8 cellular contexts compared by ENCODE assay signal in genomic region chr15:92881570-92881837, GRCh38. TPM values are rescaled to one million over a fixed set of nuclear protein-coding genes. Genes with fewer than 3 reads are reported as not detected.
DNase-seq lines count a peak whose midpoint lies in the region; ATAC-seq, FAIRE-seq and TF ChIP-seq lines count a peak whose summit lies in the region.

No MANE protein-coding gene starts in this region.

- DNase-seq in activated B cell treated with CpG ODN at 0.5 μM for 24 hours = no peak
- no peak for DNase-seq in glutamatergic neuron
- no peak for DNase-seq in small intestine
- DNase-seq in HTR-8/SVneo (ENCODE audit: insufficient read length, low spot score) = no peak
- DNase-seq in omental fat pad (ENCODE audit: low spot score) = no peak

- H3K36me3 Mint-ChIP-seq in activated B cell treated with CpG ODN at 0.5 μM for 24 hours (ENCODE audit: low read depth) (peaks cover 33% of the 10 kb centered on the region), glutamatergic neuron (ENCODE audit: unreplicated experiment) (peaks cover 9% of the 10 kb centered on the region)

- TF ChIP-seq CTCF in HEK293 (tag by site-specific recombination; IDR thresholded peaks at IDR 0.05) = no peak
- no peak for TF ChIP-seq CTCF in activated B cell treated with CpG ODN at 0.5 μM for 24 hours (IDR thresholded peaks at IDR 0.05)
- no peak for TF ChIP-seq CTCF in glutamatergic neuron (IDR thresholded peaks at IDR 0.05; ENCODE audit: partially characterized antibody, unreplicated experiment)
- no peak for TF ChIP-seq CTCF in omental fat pad (IDR thresholded peaks at IDR 0.05)

- peak overlapping the region; percentile 88 for H3K4me3 Mint-ChIP-seq in activated B cell treated with CpG ODN at 0.5 μM for 24 hours
- H3K4me3 Mint-ChIP-seq in glutamatergic neuron (ENCODE audit: unreplicated experiment) = peak overlapping the region; percentile 91

- peak overlapping the region; percentile 70 for H3K27ac ChIP-seq in HEK293 (ENCODE audit: extremely low read depth, low read depth, low read length)
- H3K27ac ChIP-seq in small intestine (ENCODE audit: low read depth in 1 of 2, low read length in 1 of 2) = peak overlapping the region; percentile 71 to 85

- H3K4me1 ChIP-seq in HEK293 (ENCODE audit: control insufficient read depth, insufficient read depth, low read length) (peaks cover 17% of the 10 kb centered on the region), small intestine (ENCODE audit: control insufficient read depth in 2 of 2, insufficient read depth in 1 of 2, low read depth in 1 of 2, low read length in 1 of 2) (peaks cover 3 to 6% of the 10 kb centered on the region in 2 donors)

- FAIRE-seq in small intestine (lab: Jason Lieb, UNC) = no peak
- no peak for FAIRE-seq in HTR-8/SVneo (lab: Jason Lieb, UNC)

- H3K27ac Mint-ChIP-seq in activated B cell treated with CpG ODN at 0.5 μM for 24 hours (peak overlapping the region; percentile 99), glutamatergic neuron (ENCODE audit: unreplicated experiment) (peak overlapping the region; percentile 96)

- H3K9me3 Mint-ChIP-seq in activated B cell treated with CpG ODN at 0.5 μM for 24 hours (no peaks in the 10 kb centered on the region), glutamatergic neuron (ENCODE audit: unreplicated experiment) (peaks cover 27% of the 10 kb centered on the region)

- ATAC-seq in activated B cell treated with CpG ODN at 0.5 μM for 24 hours (ENCODE audit: low read depth) (no peak), HG03442 (IDR thresholded peaks at IDR 0.05; ENCODE audit: unreplicated experiment) (no peak), omental fat pad (ENCODE audit: low FRiP score) (no peak), HG03439 (IDR thresholded peaks at IDR 0.05; ENCODE audit: unreplicated experiment) (no peak)

- 8 to 19% (median 12%) methylated on average over 5 of the region's 5 CpGs for WGBS in small intestine, 3 donors

- H3K9me3 ChIP-seq in HEK293 (ENCODE audit: control insufficient read depth, insufficient read depth, low read depth, low read length) (no peaks in the 10 kb centered on the region), small intestine (ENCODE audit: control insufficient read depth, low read depth) (no peaks in the 10 kb centered on the region)

- H3K36me3 ChIP-seq in HEK293 (ENCODE audit: control insufficient read depth in 2 of 2, insufficient read depth in 1 of 2, low read length in 2 of 2) (peaks cover 6 to 11% of the 10 kb centered on the region in 2 experiments), small intestine (ENCODE audit: control insufficient read depth in 2 of 2, insufficient read depth in 2 of 2, low read length in 2 of 2) (no peaks in the 10 kb centered on the region)

- H3K4me3 ChIP-seq in HEK293 (ENCODE audit: low read depth, low read length) = no peak overlapping the region
- H3K4me3 ChIP-seq in small intestine (ENCODE audit: low read depth in 1 of 2, low read length in 2 of 2) = peak overlapping the region in 1 of 2 donors; percentile 57

- peaks cover 41% of the 10 kb centered on the region for H3K4me1 Mint-ChIP-seq in activated B cell treated with CpG ODN at 0.5 μM for 24 hours
- H3K4me1 Mint-ChIP-seq in glutamatergic neuron (ENCODE audit: low read depth, unreplicated experiment) = peaks cover 33% of the 10 kb centered on the region

- no peaks in the 10 kb centered on the region for H3K27me3 ChIP-seq in small intestine (ENCODE audit: control insufficient read depth in 2 of 2, insufficient read depth in 2 of 2, low read length in 2 of 2)

- POLR2A ChIA-PET in HEK293 (lab: Yijun Ruan, JAX) (interaction anchor here (1.2 to 9.3 kb wide), 15 partner anchors 11 to 137 kb away, joined by 3 to 280 read pairs (median 31); partner anchors contain the start of gene CHD2), activated B cell treated with CpG ODN at 0.5 μM for 24 hours (lab: Charles Lee) (interaction anchor here (0.9 to 11.3 kb wide), 15 partner anchors 14 to 84 kb away, joined by 3 to 599 read pairs (median 51); partner anchors contain the start of gene CHD2)

- H3K27me3 Mint-ChIP-seq in activated B cell treated with CpG ODN at 0.5 μM for 24 hours (no peaks in the 10 kb centered on the region), glutamatergic neuron (ENCODE audit: unreplicated experiment) (peaks cover 26% of the 10 kb centered on the region)

- CTCF ChIA-PET in HEK293 (lab: Yijun Ruan, JAX) = interaction anchor here (1.0 to 2.5 kb wide), 8 partner anchors 11 to 84 kb away, joined by 3 to 15 read pairs (median 7); no protein-coding TSS in a partner anchor
- CTCF ChIA-PET in activated B cell treated with CpG ODN at 0.5 μM for 24 hours (lab: Charles Lee) = interaction anchor here (1.0 to 2.9 kb wide), 5 partner anchors 19 to 72 kb away, joined by 6 to 38 read pairs (median 15); partner anchors contain the start of gene CHD2

- intact Hi-C loops in activated B cell treated with CpG ODN at 0.5 μM for 24 hours (cut with micrococcal nuclease) = no loop called here

TF ChIP-seq in HEK293, 187 proteins besides CTCF, POLR2A, EP300 and RAD21:
- no peak for TF ChIP-seq ZNF510 (tag by site-specific recombination; IDR thresholded peaks at IDR 0.05; ENCODE audit: insufficient replicate concordance)
- TF ChIP-seq PRDM1 (tag by site-specific recombination; IDR thresholded peaks at IDR 0.05) = peak; percentile 72

RNA-seq across cellular contexts. Expression of gene CHD2, which starts 18.6 kb away (rescaled TPM):
- total RNA-seq in activated B cell treated with CpG ODN at 0.5 μM for 24 hours (249 and 298 TPM in 2 replicates), glutamatergic neuron (ENCODE audit: unreplicated experiment) (201 TPM), omental fat pad (100 to 1,000 TPM in 3 of 4 donors, 10 to 100 TPM in 1; 77.7 to 140 (median 134) TPM)
- polyA plus RNA-seq in small intestine = 10 to 100 TPM; 29.2 to 33.1 (median 31.2) TPM
